In the genomic region with DNA sequence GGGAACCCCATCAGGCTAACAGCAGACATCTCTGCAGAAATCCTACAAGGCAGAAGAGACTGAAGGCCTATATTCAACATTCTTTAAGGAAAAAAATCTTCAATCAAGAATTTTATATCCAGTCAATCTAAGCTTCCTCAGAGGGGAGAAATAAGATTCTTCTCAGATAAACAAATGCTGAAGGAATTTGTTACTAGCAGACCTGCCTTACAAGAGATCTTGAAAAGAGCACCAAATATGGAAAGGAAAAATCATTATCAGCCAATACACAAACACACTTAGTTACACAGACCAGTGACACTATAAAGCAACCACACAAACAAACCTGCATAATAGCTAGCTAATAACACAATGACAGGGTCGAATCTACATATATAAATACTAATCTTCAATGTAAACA, we compare ENCODE assay signal across 1 cellular context.
TF ChIP-seq lines count a peak whose summit lies in the region.

No MANE protein-coding gene starts in this region.

TF ChIP-seq in HEK293, 187 proteins besides CTCF, POLR2A, EP300 and RAD21 (continued from another document):
- TF ChIP-seq, protein P1, sequence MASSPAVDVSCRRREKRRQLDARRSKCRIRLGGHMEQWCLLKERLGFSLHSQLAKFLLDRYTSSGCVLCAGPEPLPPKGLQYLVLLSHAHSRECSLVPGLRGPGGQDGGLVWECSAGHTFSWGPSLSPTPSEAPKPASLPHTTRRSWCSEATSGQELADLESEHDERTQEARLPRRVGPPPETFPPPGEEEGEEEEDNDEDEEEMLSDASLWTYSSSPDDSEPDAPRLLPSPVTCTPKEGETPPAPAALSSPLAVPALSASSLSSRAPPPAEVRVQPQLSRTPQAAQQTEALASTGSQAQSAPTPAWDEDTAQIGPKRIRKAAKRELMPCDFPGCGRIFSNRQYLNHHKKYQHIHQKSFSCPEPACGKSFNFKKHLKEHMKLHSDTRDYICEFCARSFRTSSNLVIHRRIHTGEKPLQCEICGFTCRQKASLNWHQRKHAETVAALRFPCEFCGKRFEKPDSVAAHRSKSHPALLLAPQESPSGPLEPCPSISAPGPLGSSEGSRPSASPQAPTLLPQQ (tag by site-specific recombination; IDR thresholded peaks at IDR 0.05): no peak
- TF ChIP-seq, protein P2, sequence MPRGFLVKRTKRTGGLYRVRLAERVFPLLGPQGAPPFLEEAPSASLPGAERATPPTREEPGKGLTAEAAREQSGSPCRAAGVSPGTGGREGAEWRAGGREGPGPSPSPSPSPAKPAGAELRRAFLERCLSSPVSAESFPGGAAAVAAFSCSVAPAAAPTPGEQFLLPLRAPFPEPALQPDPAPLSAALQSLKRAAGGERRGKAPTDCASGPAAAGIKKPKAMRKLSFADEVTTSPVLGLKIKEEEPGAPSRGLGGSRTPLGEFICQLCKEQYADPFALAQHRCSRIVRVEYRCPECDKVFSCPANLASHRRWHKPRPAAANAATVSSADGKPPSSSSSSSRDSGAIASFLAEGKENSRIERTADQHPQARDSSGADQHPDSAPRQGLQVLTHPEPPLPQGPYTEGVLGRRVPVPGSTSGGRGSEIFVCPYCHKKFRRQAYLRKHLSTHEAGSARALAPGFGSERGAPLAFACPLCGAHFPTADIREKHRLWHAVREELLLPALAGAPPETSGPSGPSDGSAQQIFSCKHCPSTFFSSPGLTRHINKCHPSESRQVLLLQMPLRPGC (tag by site-specific recombination; IDR thresholded peaks at IDR 0.05): no peak
- TF ChIP-seq, protein P3, sequence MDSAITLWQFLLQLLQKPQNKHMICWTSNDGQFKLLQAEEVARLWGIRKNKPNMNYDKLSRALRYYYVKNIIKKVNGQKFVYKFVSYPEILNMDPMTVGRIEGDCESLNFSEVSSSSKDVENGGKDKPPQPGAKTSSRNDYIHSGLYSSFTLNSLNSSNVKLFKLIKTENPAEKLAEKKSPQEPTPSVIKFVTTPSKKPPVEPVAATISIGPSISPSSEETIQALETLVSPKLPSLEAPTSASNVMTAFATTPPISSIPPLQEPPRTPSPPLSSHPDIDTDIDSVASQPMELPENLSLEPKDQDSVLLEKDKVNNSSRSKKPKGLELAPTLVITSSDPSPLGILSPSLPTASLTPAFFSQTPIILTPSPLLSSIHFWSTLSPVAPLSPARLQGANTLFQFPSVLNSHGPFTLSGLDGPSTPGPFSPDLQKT (IDR thresholded peaks at IDR 0.05; ENCODE audit: borderline replicate concordance, low read depth, low read length): no peak
- TF ChIP-seq ZNF302 (tag by site-specific recombination; IDR thresholded peaks at IDR 0.05; ENCODE audit: low read depth): no peak
- no peak for TF ChIP-seq ZNF544 (tag by site-specific recombination; IDR thresholded peaks at IDR 0.05)
- no peak for TF ChIP-seq ZNF501 (tag by site-specific recombination; IDR thresholded peaks at IDR 0.05)
